Comparison of ENCODE assay signal across 21 cellular contexts in the genomic region with DNA sequence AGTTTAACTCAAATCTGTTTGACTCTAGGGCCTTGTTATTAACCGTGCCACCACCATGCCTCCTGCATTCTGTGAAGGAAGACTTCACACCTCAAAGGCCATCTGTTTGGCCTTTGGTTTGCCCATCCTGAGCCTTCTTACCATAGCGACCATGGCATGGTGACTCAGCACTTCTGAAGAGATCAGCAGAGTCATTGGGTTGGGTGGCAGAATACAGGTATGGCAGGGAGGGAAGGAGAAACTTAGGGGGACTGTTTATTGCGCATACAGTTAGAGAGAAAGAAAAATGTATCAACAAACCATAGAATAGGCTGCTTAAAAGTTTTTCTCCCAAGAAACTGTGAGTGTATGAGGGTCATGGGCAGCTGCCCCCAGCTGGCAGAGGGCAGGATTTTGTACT. TPM values are rescaled to one million over a fixed set of nuclear protein-coding genes. Genes with fewer than 3 reads are reported as not detected.
DNase-seq lines count a peak whose midpoint lies in the region; ATAC-seq, FAIRE-seq and TF ChIP-seq lines count a peak whose summit lies in the region.
"Had no signal": no experiment of that assay in that cellular context is flagged by ENCODE, and none has a peak within 500 bp of the region (broad histone marks: within the 10 kb centered on the region; RNA-seq: fewer than 3 reads in every experiment).

No MANE protein-coding gene starts in this region.

- no peak overlapping the region for H4K91ac ChIP-seq in H1 (replicated peaks; ENCODE audit: insufficient read length, low read length)

- H3K4me2 ChIP-seq in BLaER1 treated with 17β-estradiol and CSF1 and Interleukin-3, amounts not matched to agents 10 nM and 100 nM: peak overlapping the region in 10 of 11 experiments; percentile 39 to 86 (median 71); a peak in 18 of 22 replicates
- H3K4me2 ChIP-seq in H1 (ENCODE audit: insufficient read depth in 1 of 2, low read depth in 2 of 2, low read length in 2 of 2): no peak overlapping the region

- H2BK20ac ChIP-seq in H1 (ENCODE audit: low read length): 0 out of 2 replicates have a peak overlapping the region, but pooled peaks have one; percentile 15

- WGBS in H1 (ENCODE audit: extremely low coverage in 1 of 2, insufficient coverage in 1 of 2, insufficient read length in 1 of 2, insufficient replicate concordance in 2 of 2, low coverage in 1 of 2, low lambda C conversion rate in 2 of 2, missing lambda C conversion rate in 1 of 2), 2 experiments: 96% methylated on average over 3 of the region's 3 CpGs; no CpG with 5 or more reads in 1 of the 2 experiments
- WGBS in ovary, 3 donors: 93 to 94% (median 93%) methylated on average over 3 of the region's 3 CpGs

- H3K4me1 ChIP-seq in BLaER1 treated with 17β-estradiol and CSF1 and Interleukin-3, amounts not matched to agents 10 nM and 100 nM: peaks cover 53 to 100% (median 99%) of the 10 kb centered on the region in 10 experiments
- no peaks in the 10 kb centered on the region for H3K4me1 ChIP-seq in H1 (replicated peaks in 1 of 4; ENCODE audit: control insufficient read depth in 3 of 4, insufficient read depth in 4 of 4, low read length in 3 of 4)
- peaks cover 2% of the 10 kb centered on the region for H3K4me1 ChIP-seq in ovary (ENCODE audit: insufficient read depth)

- H3K79me1 ChIP-seq in H1 (ENCODE audit: low read depth, low read length): no peaks in the 10 kb centered on the region

- peaks cover 0 to 92% (median 37%) of the 10 kb centered on the region in 11 experiments; a peak in 13 of 22 replicates for H3K36me3 ChIP-seq in BLaER1 treated with 17β-estradiol and CSF1 and Interleukin-3, amounts not matched to agents 10 nM and 100 nM
- H3K36me3 ChIP-seq in H1 (ENCODE audit: control insufficient read depth in 2 of 4, insufficient read depth in 4 of 4, low read length in 3 of 4): no peaks in the 10 kb centered on the region
- no peaks in the 10 kb centered on the region for H3K36me3 ChIP-seq in ovary
- H3K36me3 ChIP-seq: esophagus squamous epithelium, right atrium auricular region had no signal

- no peak for TF ChIP-seq RAD21 in H1 (IDR thresholded peaks at IDR 0.05 in 1 of 2, conservative IDR thresholded peaks at IDR 0.05 in 1 of 2; ENCODE audit: low read depth in 2 of 2, low read length in 2 of 2)

- no peak overlapping the region for H3K18ac ChIP-seq in H1 (ENCODE audit: extremely low read depth, low read length)

- TF ChIP-seq POLR2A in H1 (IDR thresholded peaks at IDR 0.05; ENCODE audit: control extremely low read depth in 1 of 2, low read depth in 2 of 2, low read length in 2 of 2) (no peak), ovary (IDR thresholded peaks at IDR 0.05) (no peak)

- H2AK5ac ChIP-seq in H1 (ENCODE audit: low read depth, low read length): no peak overlapping the region

- H4K8ac ChIP-seq in H1 (ENCODE audit: extremely low read depth, insufficient read depth, low read length): no peak overlapping the region

- H2BK12ac ChIP-seq in H1 (ENCODE audit: low read depth, low read length): no peak overlapping the region

- peaks cover 70% of the 10 kb centered on the region for H3K4me1 Mint-ChIP-seq in activated B cell treated with CpG ODN at 0.5 μM for 24 hours

- no peak overlapping the region for H4K5ac ChIP-seq in H1 (ENCODE audit: insufficient read length, low read depth, low read length)

- H3K4me3 ChIP-seq in BLaER1 treated with 17β-estradiol and CSF1 and Interleukin-3, amounts not matched to agents 10 nM and 100 nM: no peak overlapping the region
- no peak overlapping the region for H3K4me3 ChIP-seq in H1 (ENCODE audit: extremely low read depth in 1 of 4, insufficient read depth in 2 of 4, low read depth in 3 of 4, low read length in 4 of 4)
- no peak overlapping the region for H3K4me3 ChIP-seq in ovary
- H3K4me3 ChIP-seq: esophagus squamous epithelium, GM23248, right atrium auricular region had no signal

- H3K9me3 ChIP-seq in BLaER1 treated with 17β-estradiol and CSF1 and Interleukin-3, amounts not matched to agents 10 nM and 100 nM (replicated peaks in 1 of 11): 0 out of 22 replicates have a peak, but pooled peaks cover 0 to 3% (median 0%) of the 10 kb centered on the region in 11 experiments
- H3K9me3 ChIP-seq in H1 (ENCODE audit: insufficient read depth in 2 of 2, low read depth in 1 of 2, low read length in 1 of 2) (no peaks in the 10 kb centered on the region; a peak in 1 of 4 replicates), ovary (no peaks in the 10 kb centered on the region)
- H3K9me3 ChIP-seq: esophagus squamous epithelium, right atrium auricular region had no signal

- no peak overlapping the region for H3K14ac ChIP-seq in H1 (ENCODE audit: insufficient read length)

- peaks cover 9% of the 10 kb centered on the region for H3K36me3 Mint-ChIP-seq in activated B cell treated with CpG ODN at 0.5 μM for 24 hours (ENCODE audit: low read depth)

- no peak for ATAC-seq in activated B cell treated with CpG ODN at 0.5 μM for 24 hours (ENCODE audit: low read depth)

- H2BK5ac ChIP-seq in H1 (ENCODE audit: low read depth, low read length): no peak overlapping the region

- H2BK15ac ChIP-seq in H1 (ENCODE audit: low read length): no peak overlapping the region

- H3K27ac ChIP-seq in BLaER1 treated with 17β-estradiol and CSF1 and Interleukin-3, amounts not matched to agents 10 nM and 100 nM: peak overlapping the region in 9 of 11 experiments; percentile 3 to 100 (median 79); a peak in 16 of 22 replicates
- no peak overlapping the region for H3K27ac ChIP-seq in H1 (ENCODE audit: low read depth, low read length)
- H3K27ac ChIP-seq in ovary: no peak overlapping the region
- H3K27ac ChIP-seq: 22Rv1, GM23248, right atrium auricular region had no signal

- H2AFZ ChIP-seq in H1 (ENCODE audit: low read length): no peak overlapping the region
- H2AFZ ChIP-seq: GM23248 had no signal

- H3K23me2 ChIP-seq in H1 (ENCODE audit: low read depth, low read length): no peaks in the 10 kb centered on the region

- DNase-seq in DMS53 (lab: John Stamatoyannopoulos, UW): peak; percentile 19
- no peak for DNase-seq in DMS53 treated with DMSO at 0.1 percent for 48 hours (lab: John Stamatoyannopoulos, UW; ENCODE audit: unreplicated experiment)
- no peak for DNase-seq in activated B cell treated with CpG ODN at 0.5 μM for 24 hours
- DNase-seq in H1 (ENCODE audit: low read depth in 1 of 2, low spot score in 2 of 2): no peak
- DNase-seq in ovary: no peak
- DNase-seq in NCI-H2029 treated with DMSO at 0.1 percent for 48 hours (lab: John Stamatoyannopoulos, UW): no peak
- DNase-seq in NCI-H1694 treated with DMSO at 0.1 percent for 48 hours (lab: John Stamatoyannopoulos, UW): no peak
- DNase-seq: dermis blood vessel endothelial cell; EL; esophagus squamous epithelium; GM23248; head of caudate nucleus; NCI-H2081; NCI-H524 treated with DMSO at 0.1 percent for 48 hours; stimulated activated CD4-positive, alpha-beta T cell treated with anti-CD3 and anti-CD28 coated beads, Interleukin-4, amount 100 ng/mL, for 1 hour; stimulated activated CD8-positive, alpha-beta memory T cell treated with anti-CD3 and anti-CD28 coated beads, Interleukin-4, amount 100 ng/mL, for 48 hours; trophoblast cell had no signal

- CTCF ChIA-PET in activated B cell treated with CpG ODN at 0.5 μM for 24 hours (lab: Charles Lee) (interaction anchor here (2.0 kb wide), 1 partner anchor 17 kb away, joined by 7 read pairs; no protein-coding TSS in a partner anchor), H1 (lab: Charles Lee; ENCODE audit: partially characterized antibody) (interaction anchor here (1.4 to 1.7 kb wide), 3 partner anchors 9 to 30 kb away, joined by 3 to 4 read pairs (median 3); no protein-coding TSS in a partner anchor)

- no peaks in the 10 kb centered on the region for H3K79me2 ChIP-seq in H1 (ENCODE audit: control insufficient read depth in 1 of 2, insufficient read depth in 2 of 2, low read length in 2 of 2)

- H3K9me3 Mint-ChIP-seq in activated B cell treated with CpG ODN at 0.5 μM for 24 hours: no peaks in the 10 kb centered on the region
- H3K9me3 Mint-ChIP-seq: CD14-positive monocyte had no signal

- TF ChIP-seq CTCF in activated B cell treated with CpG ODN at 0.5 μM for 24 hours (IDR thresholded peaks at IDR 0.05) (no peak), H1 (IDR thresholded peaks at IDR 0.05; ENCODE audit: control extremely low read depth in 1 of 3, insufficient read depth in 1 of 3, low read depth in 1 of 3, low read length in 3 of 3) (no peak), ovary (IDR thresholded peaks at IDR 0.05) (no peak)

- no peak overlapping the region for H3K56ac ChIP-seq in H1 (replicated peaks; ENCODE audit: insufficient read length, low read depth, low read length)

- H3K27me3 Mint-ChIP-seq in activated B cell treated with CpG ODN at 0.5 μM for 24 hours: no peaks in the 10 kb centered on the region

- no peaks in the 10 kb centered on the region for H3K27me3 ChIP-seq in BLaER1 treated with 17β-estradiol and CSF1 and Interleukin-3, amounts not matched to agents 10 nM and 100 nM
- H3K27me3 ChIP-seq in H1 (replicated peaks in 1 of 4; ENCODE audit: control insufficient read depth in 3 of 4, extremely low read depth in 1 of 4, insufficient read depth in 3 of 4, low read length in 3 of 4): no peaks in the 10 kb centered on the region
- no peaks in the 10 kb centered on the region for H3K27me3 ChIP-seq in ovary
- H3K27me3 ChIP-seq: esophagus squamous epithelium, right atrium auricular region had no signal

- POLR2A ChIA-PET in activated B cell treated with CpG ODN at 0.5 μM for 24 hours (lab: Charles Lee): interaction anchor here (1.3 to 5.9 kb wide), 5 partner anchors 8 to 60 kb away, joined by 3 to 52 read pairs (median 17); no protein-coding TSS in a partner anchor
- POLR2A ChIA-PET in H1 (lab: Charles Lee; ENCODE audit: partially characterized antibody): no interaction called here

- H3K23ac ChIP-seq in H1 (ENCODE audit: insufficient read length): no peak overlapping the region

- peak overlapping the region; percentile 76 for H3K27ac Mint-ChIP-seq in activated B cell treated with CpG ODN at 0.5 μM for 24 hours
- H3K27ac Mint-ChIP-seq: CD14-positive monocyte had no signal

- peak overlapping the region in 4 of 11 experiments; percentile 33 to 77 (median 56); a peak in 8 of 22 replicates for H3K9ac ChIP-seq in BLaER1 treated with 17β-estradiol and CSF1 and Interleukin-3, amounts not matched to agents 10 nM and 100 nM
- H3K9ac ChIP-seq in H1 (replicated peaks in 1 of 4; ENCODE audit: extremely low read depth in 1 of 4, low read depth in 3 of 4, low read length in 3 of 4): no peak overlapping the region
- H3K9ac ChIP-seq: GM23248 had no signal

- no peak for TF ChIP-seq EP300 in H1 (IDR thresholded peaks at IDR 0.05; ENCODE audit: borderline replicate concordance in 1 of 2, low read depth in 2 of 2, low read length in 2 of 2)
- TF ChIP-seq EP300 in ovary (IDR thresholded peaks at IDR 0.05): no peak

- H2BK120ac ChIP-seq in H1 (replicated peaks; ENCODE audit: low read depth, low read length): no peak overlapping the region

- no peak overlapping the region for H3K4me3 Mint-ChIP-seq in activated B cell treated with CpG ODN at 0.5 μM for 24 hours

- no peaks in the 10 kb centered on the region for H4K20me1 ChIP-seq in BLaER1 treated with 17β-estradiol and CSF1 and Interleukin-3, amounts not matched to agents 10 nM and 100 nM
- no peaks in the 10 kb centered on the region for H4K20me1 ChIP-seq in H1 (replicated peaks in 1 of 2; ENCODE audit: control insufficient read depth in 1 of 2, insufficient read depth in 2 of 2, low read length in 2 of 2)

- FAIRE-seq in H1 (lab: Jason Lieb, UNC): no peak

- no peak overlapping the region for H3K4ac ChIP-seq in H1 (replicated peaks; ENCODE audit: insufficient read length, low read depth, low read length)

- intact Hi-C loops in activated B cell treated with CpG ODN at 0.5 μM for 24 hours (cut with micrococcal nuclease): no loop called here
- intact Hi-C loops in ovary (cut with DNase I): no loop called here

RNA-seq across cellular contexts. Expression of gene DAD1, which starts 49.2 kb away (rescaled TPM):
- 123 and 139 TPM in 2 replicates for total RNA-seq in activated B cell treated with CpG ODN at 0.5 μM for 24 hours
- 131 and 133 TPM in 2 replicates for total RNA-seq in H1 (2021; fragmentation: NEBNext Ultra II Directional; extraction: Animal tissue kit (Norgen Biotek cat#: 25700))
- 433 and 440 TPM in 2 replicates for polyA plus RNA-seq in H1 (2011; rRNA removed)
- 275 TPM for polyA plus RNA-seq in H1 (2011; cell fraction: cytosol; rRNA removed)
- 98.3 TPM for polyA plus RNA-seq in H1 (2011; cell fraction: nucleus; rRNA removed)
- polyA plus RNA-seq in H1 (2012, experiment 1 of 2): 143 to 165 TPM (median 156 TPM) in 4 replicates
- 219 TPM for polyA plus RNA-seq in H1 (2012, experiment 2 of 2)
- polyA plus RNA-seq in H1 (2013, experiment 1 of 2): 197 TPM
- 233 TPM for polyA plus RNA-seq in H1 (2013, experiment 2 of 2)
- 101 and 159 TPM in 2 replicates for polyA minus RNA-seq in H1 (2011; rRNA and poly(A)+ RNA removed)
- polyA minus RNA-seq in H1 (2011; cell fraction: cytosol; rRNA and poly(A)+ RNA removed): 50.4 TPM
- polyA minus RNA-seq in H1 (2011; cell fraction: nucleus; rRNA and poly(A)+ RNA removed): 34.9 TPM
- 100 to 1,000 TPM; 117 to 241 (median 141) TPM for total RNA-seq in ovary
- polyA plus RNA-seq in ovary: 100 to 1,000 TPM; 225 to 310 TPM

RNA-seq across cellular contexts. Expression of gene ABHD4, which starts 58.3 kb away (rescaled TPM):
- total RNA-seq in activated B cell treated with CpG ODN at 0.5 μM for 24 hours (12.1 and 13.0 TPM in 2 replicates), ovary (10 to 100 TPM in 6 of 7 donors, 1 to 10 TPM in 1; 5.6 to 28.6 (median 18.8) TPM)
- 32.4 and 37.1 TPM in 2 replicates for total RNA-seq in H1 (2021; fragmentation: NEBNext Ultra II Directional; extraction: Animal tissue kit (Norgen Biotek cat#: 25700))
- polyA plus RNA-seq in H1 (2011; rRNA removed) (40.6 and 42.9 TPM in 2 replicates), ovary (10 to 100 TPM; 16.7 to 64.0 TPM)
- polyA plus RNA-seq in H1 (2011; cell fraction: cytosol; rRNA removed): 33.3 TPM
- 39.0 TPM for polyA plus RNA-seq in H1 (2011; cell fraction: nucleus; rRNA removed)
- polyA plus RNA-seq in H1 (2012, experiment 1 of 2): 21.3 to 29.2 TPM (median 25.0 TPM) in 4 replicates
- 25.7 TPM for polyA plus RNA-seq in H1 (2012, experiment 2 of 2)
- 25.1 TPM for polyA plus RNA-seq in H1 (2013, experiment 1 of 2)
- 26.5 TPM for polyA plus RNA-seq in H1 (2013, experiment 2 of 2)
- polyA minus RNA-seq in H1 (2011; rRNA and poly(A)+ RNA removed): 34.9 and 36.6 TPM in 2 replicates
- 12.8 TPM for polyA minus RNA-seq in H1 (2011; cell fraction: cytosol; rRNA and poly(A)+ RNA removed)
- 22.9 TPM for polyA minus RNA-seq in H1 (2011; cell fraction: nucleus; rRNA and poly(A)+ RNA removed)

Comparison
In these comparisons a context has a peak if more than half of its experiments do, and no peak if none do; other contexts are left out.
1. H3K27ac ChIP-seq: peak in BLaER1 treated with 17β-estradiol and CSF1 and Interleukin-3, amounts not matched to agents 10 nM and 100 nM (9 of 11); none in H1 (single experiment) and ovary (0 of 2).
2. H3K4me2 ChIP-seq: peak in BLaER1 treated with 17β-estradiol and CSF1 and Interleukin-3, amounts not matched to agents 10 nM and 100 nM (10 of 11); none in H1 (0 of 2).